In the genomic region with DNA sequence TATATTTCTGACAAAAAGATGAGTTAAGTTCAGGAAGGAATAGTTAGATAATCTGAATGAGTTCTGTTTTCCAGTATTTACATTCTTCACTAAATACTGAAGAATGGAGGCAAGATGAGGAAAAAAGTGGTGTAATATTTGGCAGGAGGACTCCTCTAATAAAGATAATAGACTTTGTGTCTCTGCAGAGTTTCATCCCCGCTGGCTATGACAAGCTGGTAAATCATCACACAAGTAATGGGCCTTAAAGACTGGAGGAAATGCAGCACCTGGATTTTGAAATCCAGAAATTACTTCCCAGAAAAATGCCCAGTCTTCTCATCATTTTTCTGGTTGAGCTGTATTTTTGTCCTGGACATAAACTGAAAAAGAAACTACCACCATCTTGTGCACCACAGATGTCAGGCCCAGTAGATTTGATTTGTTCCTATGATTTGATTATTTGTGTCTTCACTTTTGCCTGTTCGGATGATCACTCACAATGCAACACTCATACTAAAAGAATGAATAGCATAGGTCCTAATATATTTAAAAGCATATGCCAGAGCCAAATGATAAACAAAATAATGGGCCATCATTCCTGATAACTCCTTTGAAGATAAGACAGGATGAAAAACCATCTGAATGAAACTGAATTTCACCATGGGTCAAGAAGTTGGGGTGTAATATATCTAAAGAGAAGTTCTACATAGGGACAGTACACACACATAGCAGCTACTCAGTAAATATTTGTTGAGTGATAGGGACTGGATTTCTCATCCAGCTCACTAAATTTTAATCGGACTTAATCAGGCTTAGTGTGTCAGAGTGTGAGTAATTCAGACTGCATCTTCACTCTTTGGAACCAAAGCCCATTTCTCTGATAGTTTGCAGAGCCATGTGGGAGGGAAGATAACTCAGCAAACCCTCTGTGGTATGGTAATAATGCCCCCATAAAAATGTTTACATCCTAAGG, we compare ENCODE assay signal across 1 cellular context.
TF ChIP-seq lines count a peak whose summit lies in the region.

No MANE protein-coding gene starts in this region.

TF ChIP-seq in A549, 52 proteins besides CTCF, POLR2A, EP300 and RAD21 (continued from another document):
- TF ChIP-seq, protein P1, sequence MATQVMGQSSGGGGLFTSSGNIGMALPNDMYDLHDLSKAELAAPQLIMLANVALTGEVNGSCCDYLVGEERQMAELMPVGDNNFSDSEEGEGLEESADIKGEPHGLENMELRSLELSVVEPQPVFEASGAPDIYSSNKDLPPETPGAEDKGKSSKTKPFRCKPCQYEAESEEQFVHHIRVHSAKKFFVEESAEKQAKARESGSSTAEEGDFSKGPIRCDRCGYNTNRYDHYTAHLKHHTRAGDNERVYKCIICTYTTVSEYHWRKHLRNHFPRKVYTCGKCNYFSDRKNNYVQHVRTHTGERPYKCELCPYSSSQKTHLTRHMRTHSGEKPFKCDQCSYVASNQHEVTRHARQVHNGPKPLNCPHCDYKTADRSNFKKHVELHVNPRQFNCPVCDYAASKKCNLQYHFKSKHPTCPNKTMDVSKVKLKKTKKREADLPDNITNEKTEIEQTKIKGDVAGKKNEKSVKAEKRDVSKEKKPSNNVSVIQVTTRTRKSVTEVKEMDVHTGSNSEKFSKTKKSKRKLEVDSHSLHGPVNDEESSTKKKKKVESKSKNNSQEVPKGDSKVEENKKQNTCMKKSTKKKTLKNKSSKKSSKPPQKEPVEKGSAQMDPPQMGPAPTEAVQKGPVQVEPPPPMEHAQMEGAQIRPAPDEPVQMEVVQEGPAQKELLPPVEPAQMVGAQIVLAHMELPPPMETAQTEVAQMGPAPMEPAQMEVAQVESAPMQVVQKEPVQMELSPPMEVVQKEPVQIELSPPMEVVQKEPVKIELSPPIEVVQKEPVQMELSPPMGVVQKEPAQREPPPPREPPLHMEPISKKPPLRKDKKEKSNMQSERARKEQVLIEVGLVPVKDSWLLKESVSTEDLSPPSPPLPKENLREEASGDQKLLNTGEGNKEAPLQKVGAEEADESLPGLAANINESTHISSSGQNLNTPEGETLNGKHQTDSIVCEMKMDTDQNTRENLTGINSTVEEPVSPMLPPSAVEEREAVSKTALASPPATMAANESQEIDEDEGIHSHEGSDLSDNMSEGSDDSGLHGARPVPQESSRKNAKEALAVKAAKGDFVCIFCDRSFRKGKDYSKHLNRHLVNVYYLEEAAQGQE (IDR thresholded peaks at IDR 0.05), result no peak
- TF ChIP-seq FOSL2 (IDR thresholded peaks at IDR 0.05) (no peak), FOSL2 (CRISPR knock-in tag; IDR thresholded peaks at IDR 0.05) (no peak), POLR2AphosphoS2 (conservative IDR thresholded peaks at IDR 0.05; ENCODE audit: low read length) (no peak), TFCP2L1 (CRISPR knock-in tag; IDR thresholded peaks at IDR 0.05) (no peak), ZSCAN20 (CRISPR knock-in tag; IDR thresholded peaks at IDR 0.05) (no peak), FOSB (CRISPR knock-in tag; IDR thresholded peaks at IDR 0.05) (no peak), PHF8 (IDR thresholded peaks at IDR 0.05; ENCODE audit: borderline replicate concordance, low read depth) (no peak), CHD2 (IDR thresholded peaks at IDR 0.05; ENCODE audit: low read length, partially characterized antibody) (no peak), CBX8 (IDR thresholded peaks at IDR 0.05) (no peak), KDM1A (IDR thresholded peaks at IDR 0.05; ENCODE audit: low read depth) (no peak), BHLHE40 (IDR thresholded peaks at IDR 0.05; ENCODE audit: low read depth, low read length) (no peak), MAFK (IDR thresholded peaks at IDR 0.05; ENCODE audit: partially characterized antibody) (no peak)
